ENCODE assay signal across 15 cellular contexts in genomic region chr14:87799400-87799799, GRCh38.
A peak's percentile ranks its signal among the peaks of the same experiment; 100 is the strongest.
DNase-seq lines count a peak whose midpoint lies in the region; ATAC-seq and TF ChIP-seq lines count a peak whose summit lies in the region.
"Had no signal": no experiment of that assay in that cellular context is flagged by ENCODE, and none has a peak within 500 bp of the region (broad histone marks: within the 10 kb centered on the region; RNA-seq: fewer than 3 reads in every experiment).

No MANE protein-coding gene starts in this region.

- ATAC-seq in WTC11, result peak; percentile 14; the same call in 1 of the 2 replicates
- no peak for ATAC-seq in GM21360 (IDR thresholded peaks at IDR 0.05; ENCODE audit: unreplicated experiment)
- ATAC-seq: HCT116, K562 had no signal

- H3K9ac ChIP-seq in BLaER1, result no peak overlapping the region

- H3K27ac Mint-ChIP-seq in WTC11, result peak overlapping the region; percentile 5; the same call in 1 of the 2 replicates

- DNase-seq in DMS 273 (lab: John Stamatoyannopoulos, UW; ENCODE audit: unreplicated experiment) (peak; percentile 5), DMS 273 treated with DMSO at 0.1 percent for 48 hours (lab: John Stamatoyannopoulos, UW) (no peak), NCI-H526 treated with DMSO at 0.1 percent for 48 hours (lab: John Stamatoyannopoulos, UW) (peak; percentile 15), WTC11 (ENCODE audit: low spot score) (no peak), GM10248 (ENCODE audit: extremely low spot score) (no peak), RWPE1 (ENCODE audit: low spot score) (no peak)
- DNase-seq: CD4-positive, CD25-positive, alpha-beta regulatory T cell; DMS79 treated with DMSO at 0.1 percent for 48 hours; EL had no signal

- H4K20me1 ChIP-seq in BLaER1, result no peaks in the 10 kb centered on the region

- no peak overlapping the region for H3K4me3 ChIP-seq in BLaER1
- H3K4me3 ChIP-seq: K562 had no signal

- H3K4me1 Mint-ChIP-seq in WTC11, result peaks cover 27% of the 10 kb centered on the region
- H3K4me1 Mint-ChIP-seq: CD4-positive, CD25-positive, alpha-beta regulatory T cell had no signal

- H3K27ac ChIP-seq in BLaER1 (0 out of 2 replicates have a peak overlapping the region, but pooled peaks have one; percentile 28), RWPE1 (no peak overlapping the region)
- H3K27ac ChIP-seq: 22Rv1, HL-60 had no signal

- peaks cover 6% of the 10 kb centered on the region; the same call in 1 of the 2 replicates for H3K9me3 ChIP-seq in BLaER1

- CTCF ChIA-PET in WTC11 (lab: Charles Lee) (interaction anchor here (0.8 to 1.2 kb wide), 4 partner anchors 14 to 96 kb away, joined by 3 read pairs; no protein-coding TSS in a partner anchor), GM10248 (lab: Yijun Ruan, JAX) (interaction anchor here (0.9 to 2.1 kb wide), 4 partner anchors 8 to 53 kb away, joined by 3 to 6 read pairs (median 4); no protein-coding TSS in a partner anchor), RWPE1 (lab: Yijun Ruan, JAX) (interaction anchor here (0.5 to 0.6 kb wide), 2 partner anchors 54 to 455 kb away, joined by 3 to 6 read pairs; no protein-coding TSS in a partner anchor)

- H3K27me3 Mint-ChIP-seq in WTC11 (ENCODE audit: low read depth), result peaks cover 6% of the 10 kb centered on the region
- H3K27me3 Mint-ChIP-seq: CD4-positive, CD25-positive, alpha-beta regulatory T cell had no signal

- H3K27me3 ChIP-seq in BLaER1, result no peaks in the 10 kb centered on the region

- POLR2A ChIA-PET in WTC11 (lab: Charles Lee) (no interaction called here), GM10248 (lab: Yijun Ruan, JAX) (no interaction called here), RWPE1 (lab: Yijun Ruan, JAX; ENCODE audit: low non-redundant PET) (no interaction called here)

- TF ChIP-seq CTCF in WTC11 (IDR thresholded peaks at IDR 0.05), result no peak
- no peak for TF ChIP-seq CTCF in GM10248 (IDR thresholded peaks at IDR 0.05; ENCODE audit: control extremely low read depth, extremely low read depth, low read depth, missing control alignments)
- TF ChIP-seq CTCF in RWPE1 (conservative IDR thresholded peaks at IDR 0.05; ENCODE audit: low read depth), result no peak

- peak overlapping the region; percentile 56 for H3K4me2 ChIP-seq in BLaER1

- no peaks in the 10 kb centered on the region for H3K36me3 ChIP-seq in BLaER1

- H3K4me3 Mint-ChIP-seq in WTC11, result no peak overlapping the region
- H3K4me3 Mint-ChIP-seq: CD4-positive, CD25-positive, alpha-beta regulatory T cell had no signal

- H3K9me3 Mint-ChIP-seq in WTC11, result peaks cover 8% of the 10 kb centered on the region

- peaks cover 31% of the 10 kb centered on the region for H3K4me1 ChIP-seq in BLaER1

- no peaks in the 10 kb centered on the region; the same call in 1 of the 2 replicates for H3K36me3 Mint-ChIP-seq in WTC11
- H3K36me3 Mint-ChIP-seq: CD4-positive, CD25-positive, alpha-beta regulatory T cell had no signal

TF ChIP-seq in WTC11, 78 proteins besides CTCF, POLR2A, EP300 and RAD21:
- no peak for TF ChIP-seq JAZF1 (CRISPR knock-in tag; IDR thresholded peaks at IDR 0.05)
- TF ChIP-seq NR1H2 (CRISPR knock-in tag; IDR thresholded peaks at IDR 0.05), result no peak
- TF ChIP-seq CDX4 (CRISPR knock-in tag; IDR thresholded peaks at IDR 0.05; ENCODE audit: borderline replicate concordance), result no peak
- TF ChIP-seq CBFB (CRISPR knock-in tag; IDR thresholded peaks at IDR 0.05; ENCODE audit: low read depth), result no peak
- no peak for TF ChIP-seq ELF4 (CRISPR knock-in tag; IDR thresholded peaks at IDR 0.05; ENCODE audit: low read depth)
- no peak for TF ChIP-seq ATF3 (CRISPR knock-in tag; conservative IDR thresholded peaks at IDR 0.05)
- no peak for TF ChIP-seq ZNF671 (CRISPR knock-in tag; IDR thresholded peaks at IDR 0.05)
- TF ChIP-seq ARID4B (CRISPR knock-in tag; IDR thresholded peaks at IDR 0.05; ENCODE audit: borderline replicate concordance), result no peak
- TF ChIP-seq SP1 (CRISPR knock-in tag; conservative IDR thresholded peaks at IDR 0.05), result no peak
- no peak for TF ChIP-seq TEAD1 (CRISPR knock-in tag; IDR thresholded peaks at IDR 0.05)
- no peak for TF ChIP-seq ZNF423 (CRISPR knock-in tag; IDR thresholded peaks at IDR 0.05)
- TF ChIP-seq HMGA2 (CRISPR knock-in tag; IDR thresholded peaks at IDR 0.05), result no peak

Comparison
In these comparisons a context has a peak if more than half of its experiments do, and no peak if none do; other contexts are left out.
1. DNase-seq: peak in DMS 273 (single experiment) and NCI-H526 treated with DMSO at 0.1 percent for 48 hours (single experiment); none in DMS 273 treated with DMSO at 0.1 percent for 48 hours (single experiment), WTC11 (single experiment), GM10248 (single experiment) and RWPE1 (single experiment).